12 cellular contexts compared by ENCODE assay signal in genomic region chr1:27554777-27555699, GRCh38. TPM values are rescaled to one million over a fixed set of nuclear protein-coding genes. Genes with fewer than 3 reads are reported as not detected.
DNase-seq lines count a peak whose midpoint lies in the region; ATAC-seq and TF ChIP-seq lines count a peak whose summit lies in the region.
"Had no signal": no experiment of that assay in that cellular context is flagged by ENCODE, and none has a peak within 500 bp of the region (broad histone marks: within the 10 kb centered on the region; RNA-seq: fewer than 3 reads in every experiment).

No MANE protein-coding gene starts in this region.

- peaks cover 34% of the 10 kb centered on the region for H3K36me3 Mint-ChIP-seq in brain

- no peak overlapping the region for H3K4me3 Mint-ChIP-seq in brain

- ATAC-seq in lung (ENCODE audit: insufficient read depth, low FRiP score) (no peak), foreskin keratinocyte (no peak), GM21723 (IDR thresholded peaks at IDR 0.05; ENCODE audit: unreplicated experiment) (no peak), GM18517 (IDR thresholded peaks at IDR 0.05; ENCODE audit: unreplicated experiment) (no peak)

- H3K27me3 Mint-ChIP-seq in brain: peaks cover 5% of the 10 kb centered on the region

- no peak overlapping the region for H3K4me3 ChIP-seq in NT2/D1 (ENCODE audit: insufficient read length, low read depth)
- no peak overlapping the region for H3K4me3 ChIP-seq in lung
- H3K4me3 ChIP-seq in subcutaneous abdominal adipose tissue (ENCODE audit: low read depth in 1 of 5, low read length in 5 of 5): no peak overlapping the region

- WGBS in lung, 2 donors: 60 to 61% methylated on average over 8 of the region's 8 CpGs

- H3K9me3 ChIP-seq in NT2/D1 (ENCODE audit: insufficient read depth, low read length) (no peaks in the 10 kb centered on the region), lung (ENCODE audit: control insufficient read depth in 2 of 2, insufficient read depth in 1 of 2, low read length in 1 of 2) (no peaks in the 10 kb centered on the region), subcutaneous abdominal adipose tissue (ENCODE audit: control insufficient read depth in 5 of 5, low read length in 5 of 5) (no peaks in the 10 kb centered on the region)

- no peaks in the 10 kb centered on the region for H3K9me3 Mint-ChIP-seq in brain

- DNase-seq in NT2/D1 (ENCODE audit: low read depth, low spot score): no peak
- DNase-seq in lung (ENCODE audit: low spot score): no peak
- no peak for DNase-seq in foreskin keratinocyte
- no peak for DNase-seq in OCI-M1 (lab: John Stamatoyannopoulos, UW)
- DNase-seq: activated CD4-positive, alpha-beta T cell treated with anti-CD3 and anti-CD28 coated beads for 48 hours; islet precursor cell; MV-4-11; NK-92 treated with Interleukin-12 subunit alpha and Interleukin-12 subunit beta, amount 100 ng/mL, for 24 hours had no signal

- H3K27ac ChIP-seq in lung (ENCODE audit: low read depth in 1 of 2, low read length in 1 of 2) (peak overlapping the region; percentile 73 to 81), subcutaneous abdominal adipose tissue (ENCODE audit: low read depth, low read length) (peak overlapping the region; percentile 62), foreskin keratinocyte (no peak overlapping the region)

- peaks cover 74% of the 10 kb centered on the region for H3K36me3 ChIP-seq in NT2/D1 (ENCODE audit: insufficient read depth, insufficient read length, low read length)
- H3K36me3 ChIP-seq in lung (ENCODE audit: control insufficient read depth in 2 of 2, insufficient read depth in 2 of 2, low read length in 2 of 2): peaks cover 12 to 29% of the 10 kb centered on the region in 2 donors
- peaks cover 0 to 39% (median 30%) of the 10 kb centered on the region in 5 donors for H3K36me3 ChIP-seq in subcutaneous abdominal adipose tissue (ENCODE audit: control insufficient read depth in 5 of 5, insufficient read depth in 5 of 5, low read length in 5 of 5)

- H3K27ac Mint-ChIP-seq in brain: peak overlapping the region; percentile 50 to 97 (median 66)

- H3K27me3 ChIP-seq in NT2/D1 (ENCODE audit: insufficient read depth, insufficient read length) (no peaks in the 10 kb centered on the region), lung (ENCODE audit: control insufficient read depth, insufficient read depth) (no peaks in the 10 kb centered on the region), subcutaneous abdominal adipose tissue (ENCODE audit: control insufficient read depth in 5 of 5, insufficient read depth in 4 of 5, low read length in 5 of 5) (no peaks in the 10 kb centered on the region), foreskin keratinocyte (no peaks in the 10 kb centered on the region)

- peaks cover 48% of the 10 kb centered on the region for H3K4me1 Mint-ChIP-seq in brain

- H3K9ac ChIP-seq in NT2/D1 (ENCODE audit: insufficient read length, low read depth) (peak overlapping the region; percentile 24), subcutaneous abdominal adipose tissue (ENCODE audit: low read length in 5 of 5) (peak overlapping the region in 2 of 5 donors; percentile 1 to 42)

- peaks cover 31% of the 10 kb centered on the region for H3K4me1 ChIP-seq in NT2/D1 (ENCODE audit: insufficient read depth, insufficient read length)
- H3K4me1 ChIP-seq in lung (ENCODE audit: control insufficient read depth in 2 of 2, insufficient read depth in 2 of 2, low read length in 2 of 2): peaks cover 4 to 9% of the 10 kb centered on the region in 2 donors
- peaks cover 9 to 44% (median 42%) of the 10 kb centered on the region in 5 donors for H3K4me1 ChIP-seq in subcutaneous abdominal adipose tissue (ENCODE audit: control insufficient read depth in 5 of 5, insufficient read depth in 5 of 5, low read length in 5 of 5)
- H3K4me1 ChIP-seq in foreskin keratinocyte: peaks cover 4% of the 10 kb centered on the region

- TF ChIP-seq CTCF in brain (conservative IDR thresholded peaks at IDR 0.05): no peak
- no peak for TF ChIP-seq CTCF in lung (IDR thresholded peaks at IDR 0.05; ENCODE audit: control extremely low read depth, extremely low read depth)
- TF ChIP-seq CTCF in foreskin keratinocyte (conservative IDR thresholded peaks at IDR 0.05): no peak

RNA-seq across cellular contexts. Expression of gene AHDC1, which starts 48.9 kb away (rescaled TPM):
- 48.8 TPM for polyA plus RNA-seq in brain (ENCODE audit: insufficient read depth, low read depth, low replicate concordance)
- 10 to 100 TPM; 31.8 to 37.9 TPM for total RNA-seq in lung
- 10 to 100 TPM; 10.3 to 11.8 TPM for polyA plus RNA-seq in lung
- total RNA-seq in foreskin keratinocyte: 12.1 and 14.8 TPM in 2 replicates
- 4.0 and 5.4 TPM in 2 replicates for polyA plus RNA-seq in foreskin keratinocyte
